ENCODE assay signal across 18 cellular contexts in the genomic region with DNA sequence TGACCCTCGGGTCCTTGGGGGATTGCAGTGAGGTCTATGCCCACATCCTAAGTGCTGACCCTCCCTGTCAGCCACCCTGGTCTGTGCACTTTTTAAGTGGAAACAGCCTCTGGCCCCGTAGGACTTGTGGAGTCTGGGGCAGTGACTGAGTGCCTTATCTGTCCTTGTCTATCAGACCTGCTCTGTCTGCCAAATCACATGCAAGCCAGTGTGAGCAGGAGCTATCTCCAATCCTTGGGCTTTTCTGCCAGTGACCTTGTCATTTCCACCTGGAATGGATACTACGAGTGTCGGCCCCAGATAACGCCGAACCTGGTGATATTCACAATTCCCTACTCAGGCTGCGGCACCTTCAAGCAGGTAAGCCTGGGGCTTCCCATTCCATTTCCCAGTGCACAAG.
"Had no signal": no experiment of that assay in that cellular context is flagged by ENCODE, and none has a peak within 500 bp of the region (broad histone marks: within the 10 kb centered on the region; RNA-seq: fewer than 3 reads in every experiment).

No MANE protein-coding gene starts in this region.

- ATAC-seq: activated CD4-positive, alpha-beta T cell treated with anti-CD3 and anti-CD28 coated beads for 36 hours; left lung; natural killer cell; stimulated activated naive CD8-positive, alpha-beta T cell treated with anti-CD3 and anti-CD28 coated beads, Interleukin-15, amount 100 ng/mL, for 72 hours had no signal

- H3K4me3 ChIP-seq: dorsolateral prefrontal cortex, left lung, thoracic aorta, upper lobe of left lung had no signal

- H3K9me3 ChIP-seq: left lung, thoracic aorta, upper lobe of left lung had no signal

- H3K27ac ChIP-seq: epithelial cell of prostate, left lung, thoracic aorta, upper lobe of left lung had no signal

- H3K4me1 ChIP-seq: left lung, upper lobe of left lung had no signal

- H3K27me3 ChIP-seq: dorsolateral prefrontal cortex, left lung, upper lobe of left lung had no signal

- DNase-seq: activated CD4-positive, alpha-beta T cell treated with anti-CD3 and anti-CD28 coated beads for 36 hours; activated CD4-positive, alpha-beta T cell treated with anti-CD3 and anti-CD28 coated beads, Interleukin-2, amount 50 U/mL, for 48 hours; activated naive CD4-positive, alpha-beta T cell; activated naive CD8-positive, alpha-beta T cell treated with anti-CD3 and anti-CD28 coated beads, Interleukin-2, amount 10 ng/mL, durations not matched to agents 7 days and 5 days; central memory CD4-positive, alpha-beta T cell; endodermal cell; foreskin fibroblast; left lung; mesenchymal stem cell; natural killer cell; retina; stimulated activated CD4-positive, alpha-beta T cell treated with anti-CD3 and anti-CD28 coated beads, Interleukin-15, amount 100 ng/mL, for 24 hours; stimulated activated CD4-positive, alpha-beta T cell treated with anti-CD3 and anti-CD28 coated beads, Interleukin-2, amount 100 ng/mL, for 48 hours; stimulated activated naive CD8-positive, alpha-beta T cell treated with anti-CD3 and anti-CD28 coated beads, Interleukin-15, amount 100 ng/mL, for 72 hours had no signal
